In the genomic region with DNA sequence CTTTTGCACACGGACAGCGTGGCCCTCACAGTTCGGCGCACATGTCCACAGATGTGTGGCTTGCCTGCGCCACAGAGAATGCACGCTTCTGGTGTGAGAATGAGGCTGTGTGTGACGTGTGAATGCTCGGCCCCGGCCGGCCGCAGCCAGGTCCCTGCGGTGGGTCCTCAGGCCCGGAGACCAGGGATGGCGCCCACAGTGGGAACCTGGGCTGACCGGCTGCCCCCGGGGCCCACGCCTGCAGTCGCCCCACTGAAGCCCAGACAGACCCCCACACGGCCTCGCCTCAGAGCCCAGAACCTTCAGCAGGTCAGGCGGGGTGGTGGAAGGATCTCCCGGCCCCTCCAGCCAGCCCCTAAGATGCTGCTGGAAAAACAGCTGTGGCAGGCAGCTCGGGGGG, we compare ENCODE assay signal across 28 cellular contexts. TPM values are rescaled to one million over a fixed set of nuclear protein-coding genes. Genes with fewer than 3 reads are reported as not detected.
A peak's percentile ranks its signal among the peaks of the same experiment; 100 is the strongest.
DNase-seq lines count a peak whose midpoint lies in the region; ATAC-seq, FAIRE-seq and TF ChIP-seq lines count a peak whose summit lies in the region.
"Had no signal": no experiment of that assay in that cellular context is flagged by ENCODE, and none has a peak within 500 bp of the region (broad histone marks: within the 10 kb centered on the region; RNA-seq: fewer than 3 reads in every experiment).

No MANE protein-coding gene starts in this region.

- POLR2A ChIA-PET in H1 (lab: Charles Lee; ENCODE audit: partially characterized antibody), result interaction anchor here (1.0 kb wide), 1 partner anchor 11 kb away, joined by 3 read pairs; no protein-coding TSS in a partner anchor
- POLR2A ChIA-PET in activated CD4-positive, alpha-beta T cell treated with anti-CD3 and anti-CD28 coated beads, Interleukin-2, amount 10 ng/mL, durations not matched to agents 7 days and 5 days (lab: Charles Lee), result no interaction called here

- H2AK5ac ChIP-seq in H1 (ENCODE audit: low read depth, low read length), result no peak overlapping the region

- TF ChIP-seq POLR2A in right lobe of liver (IDR thresholded peaks at IDR 0.05) (no peak), H1 (IDR thresholded peaks at IDR 0.05; ENCODE audit: control extremely low read depth in 1 of 2, low read depth in 2 of 2, low read length in 2 of 2) (no peak)

- TF ChIP-seq CTCF in liver (IDR thresholded peaks at IDR 0.05; ENCODE audit: low read depth, low read length, missing input control) (no peak), right lobe of liver (IDR thresholded peaks at IDR 0.05) (no peak), H1 (IDR thresholded peaks at IDR 0.05; ENCODE audit: control extremely low read depth in 1 of 3, insufficient read depth in 1 of 3, low read depth in 1 of 3, low read length in 3 of 3) (no peak), nephron (IDR thresholded peaks at IDR 0.05; ENCODE audit: unreplicated experiment in 3 of 3) (no peak), smooth muscle cell (IDR thresholded peaks at IDR 0.05; ENCODE audit: borderline replicate concordance, insufficient read depth, poor library complexity, severe bottlenecking) (no peak)

- peaks cover 43% of the 10 kb centered on the region for H3K4me1 Mint-ChIP-seq in nephron
- no peaks in the 10 kb centered on the region for H3K4me1 Mint-ChIP-seq in activated CD4-positive, alpha-beta T cell treated with anti-CD3 and anti-CD28 coated beads, Interleukin-2, amount 10 ng/mL, durations not matched to agents 7 days and 5 days
- H3K4me1 Mint-ChIP-seq: CD14-positive monocyte; CD8-positive, alpha-beta memory T cell had no signal

- no peak for DNase-seq in right lobe of liver
- DNase-seq in H1 (ENCODE audit: low read depth in 1 of 2, low spot score in 2 of 2), result no peak
- DNase-seq in smooth muscle cell (lab: John Stamatoyannopoulos, UW; ENCODE audit: unreplicated experiment), result no peak
- DNase-seq in NCI-H748 (lab: John Stamatoyannopoulos, UW; ENCODE audit: unreplicated experiment), result no peak
- no peak for DNase-seq in activated CD4-positive, alpha-beta T cell treated with anti-CD3 and anti-CD28 coated beads, Interleukin-2, amount 10 ng/mL, durations not matched to agents 7 days and 5 days
- DNase-seq in NCI-H2171 treated with DMSO at 0.1 percent for 48 hours (lab: John Stamatoyannopoulos, UW), result no peak
- DNase-seq: 8988T; ACHN; AML-193; BE2C; Calu3; CD4-positive, alpha-beta T cell; CD8-positive, alpha-beta memory T cell; DMS53; DMS79 treated with DMSO at 0.1 percent for 48 hours; GF-D8; GOT3; H7; HCEC 1CT had no signal

- no peak overlapping the region for H3K9ac ChIP-seq in liver (ENCODE audit: low read depth in 1 of 2, low read length in 2 of 2)
- no peak overlapping the region for H3K9ac ChIP-seq in H1 (replicated peaks in 1 of 4; ENCODE audit: extremely low read depth in 1 of 4, low read depth in 3 of 4, low read length in 3 of 4)
- H3K9ac ChIP-seq in smooth muscle cell (ENCODE audit: low read depth), result no peak overlapping the region
- H3K9ac ChIP-seq: BLaER1 treated with 17β-estradiol and CSF1 and Interleukin-3, amounts not matched to agents 10 nM and 100 nM had no signal

- H4K5ac ChIP-seq in H1 (ENCODE audit: insufficient read length, low read depth, low read length), result no peak overlapping the region

- H2BK120ac ChIP-seq in H1 (replicated peaks; ENCODE audit: low read depth, low read length), result no peak overlapping the region

- H3K27me3 ChIP-seq in liver (ENCODE audit: control insufficient read depth in 4 of 4, insufficient read depth in 4 of 4, low read length in 3 of 4), result no peaks in the 10 kb centered on the region
- no peaks in the 10 kb centered on the region for H3K27me3 ChIP-seq in right lobe of liver
- H3K27me3 ChIP-seq in H1 (replicated peaks in 1 of 4; ENCODE audit: control insufficient read depth in 3 of 4, extremely low read depth in 1 of 4, insufficient read depth in 3 of 4, low read length in 3 of 4), result no peaks in the 10 kb centered on the region
- no peaks in the 10 kb centered on the region for H3K27me3 ChIP-seq in smooth muscle cell (ENCODE audit: low read depth)
- H3K27me3 ChIP-seq: BE2C had no signal

- H3K4me2 ChIP-seq in H1 (ENCODE audit: insufficient read depth in 1 of 2, low read depth in 2 of 2, low read length in 2 of 2) (no peak overlapping the region), smooth muscle cell (peak overlapping the region; percentile 68)
- H3K4me2 ChIP-seq: A549; BLaER1 treated with 17β-estradiol and CSF1 and Interleukin-3, amounts not matched to agents 10 nM and 100 nM had no signal

- no peak overlapping the region for H2BK15ac ChIP-seq in H1 (ENCODE audit: low read length)

- peak overlapping the region; percentile 47; the same call in 1 of the 2 replicates for H4K8ac ChIP-seq in H1 (ENCODE audit: extremely low read depth, insufficient read depth, low read length)

- H3K4me3 ChIP-seq in liver (ENCODE audit: low read depth in 1 of 3, low read length in 3 of 3) (no peak overlapping the region), right lobe of liver (no peak overlapping the region), H1 (ENCODE audit: extremely low read depth in 1 of 4, insufficient read depth in 2 of 4, low read depth in 3 of 4, low read length in 4 of 4) (no peak overlapping the region), smooth muscle cell (no peak overlapping the region)
- H3K4me3 ChIP-seq: A549; BLaER1 treated with 17β-estradiol and CSF1 and Interleukin-3, amounts not matched to agents 10 nM and 100 nM had no signal

- H3K23ac ChIP-seq in H1 (ENCODE audit: insufficient read length), result no peak overlapping the region

- no peaks in the 10 kb centered on the region for H3K79me2 ChIP-seq in H1 (ENCODE audit: control insufficient read depth in 1 of 2, insufficient read depth in 2 of 2, low read length in 2 of 2)
- no peaks in the 10 kb centered on the region for H3K79me2 ChIP-seq in smooth muscle cell (ENCODE audit: low read depth)

- no peak overlapping the region for H2BK20ac ChIP-seq in H1 (ENCODE audit: low read length)

- no peaks in the 10 kb centered on the region for H3K9me3 ChIP-seq in liver (ENCODE audit: control insufficient read depth in 4 of 4, low read length in 3 of 4)
- H3K9me3 ChIP-seq in right lobe of liver, result no peaks in the 10 kb centered on the region
- H3K9me3 ChIP-seq in H1 (ENCODE audit: insufficient read depth in 2 of 2, low read depth in 1 of 2, low read length in 1 of 2), result no peaks in the 10 kb centered on the region
- H3K9me3 ChIP-seq in smooth muscle cell (replicated peaks; ENCODE audit: low read depth), result no peaks in the 10 kb centered on the region
- H3K9me3 ChIP-seq: A549; BE2C; BLaER1 treated with 17β-estradiol and CSF1 and Interleukin-3, amounts not matched to agents 10 nM and 100 nM had no signal

- H2AFZ ChIP-seq in H1 (ENCODE audit: low read length) (no peak overlapping the region), smooth muscle cell (ENCODE audit: low read depth) (no peak overlapping the region)

- H3K18ac ChIP-seq in H1 (ENCODE audit: extremely low read depth, low read length), result no peak overlapping the region

- H3K27ac ChIP-seq in liver (ENCODE audit: low read depth in 1 of 2, low read length in 2 of 2) (peak overlapping the region; percentile 46 to 57), right lobe of liver (peak overlapping the region in 1 of 3 donors; percentile 21), H1 (ENCODE audit: low read depth, low read length) (no peak overlapping the region), smooth muscle cell (ENCODE audit: low read depth) (no peak overlapping the region)
- H3K27ac ChIP-seq: A549; BLaER1 treated with 17β-estradiol and CSF1 and Interleukin-3, amounts not matched to agents 10 nM and 100 nM had no signal

- H3K36me3 ChIP-seq in liver (ENCODE audit: control insufficient read depth in 4 of 4, insufficient read depth in 3 of 4, low read depth in 1 of 4, low read length in 3 of 4) (no peaks in the 10 kb centered on the region), right lobe of liver (no peaks in the 10 kb centered on the region), H1 (ENCODE audit: control insufficient read depth in 2 of 4, insufficient read depth in 4 of 4, low read length in 3 of 4) (no peaks in the 10 kb centered on the region), smooth muscle cell (ENCODE audit: low read depth) (no peaks in the 10 kb centered on the region)
- H3K36me3 ChIP-seq: BE2C; BLaER1 treated with 17β-estradiol and CSF1 and Interleukin-3, amounts not matched to agents 10 nM and 100 nM had no signal

- no peak for FAIRE-seq in H1 (lab: Jason Lieb, UNC)
- FAIRE-seq: A549, GM12891, GM18507 had no signal

- no peaks in the 10 kb centered on the region for H3K36me3 Mint-ChIP-seq in nephron (ENCODE audit: low read depth)
- no peaks in the 10 kb centered on the region for H3K36me3 Mint-ChIP-seq in activated CD4-positive, alpha-beta T cell treated with anti-CD3 and anti-CD28 coated beads, Interleukin-2, amount 10 ng/mL, durations not matched to agents 7 days and 5 days (ENCODE audit: low read depth)
- H3K36me3 Mint-ChIP-seq: CD14-positive monocyte; CD8-positive, alpha-beta memory T cell had no signal

- TF ChIP-seq RAD21 in liver (IDR thresholded peaks at IDR 0.05), result no peak
- TF ChIP-seq RAD21 in H1 (IDR thresholded peaks at IDR 0.05 in 1 of 2, conservative IDR thresholded peaks at IDR 0.05 in 1 of 2; ENCODE audit: low read depth in 2 of 2, low read length in 2 of 2), result no peak

- H3K23me2 ChIP-seq in H1 (ENCODE audit: low read depth, low read length), result no peaks in the 10 kb centered on the region

- H4K20me1 ChIP-seq in H1 (replicated peaks in 1 of 2; ENCODE audit: control insufficient read depth in 1 of 2, insufficient read depth in 2 of 2, low read length in 2 of 2), result no peaks in the 10 kb centered on the region
- H4K20me1 ChIP-seq in smooth muscle cell (ENCODE audit: low read depth), result no peaks in the 10 kb centered on the region
- H4K20me1 ChIP-seq: BLaER1 treated with 17β-estradiol and CSF1 and Interleukin-3, amounts not matched to agents 10 nM and 100 nM had no signal

- peak overlapping the region; percentile 65 to 87 (median 82) for H3K27ac Mint-ChIP-seq in nephron
- no peak overlapping the region for H3K27ac Mint-ChIP-seq in activated CD4-positive, alpha-beta T cell treated with anti-CD3 and anti-CD28 coated beads, Interleukin-2, amount 10 ng/mL, durations not matched to agents 7 days and 5 days
- H3K27ac Mint-ChIP-seq: CD14-positive monocyte; CD4-positive, alpha-beta T cell; CD8-positive, alpha-beta memory T cell had no signal

- intact Hi-C loops in right lobe of liver (cut with DNase I), result no loop called here

- no peak overlapping the region for H3K56ac ChIP-seq in H1 (replicated peaks; ENCODE audit: insufficient read length, low read depth, low read length)

- no peaks in the 10 kb centered on the region for H3K9me3 Mint-ChIP-seq in nephron
- no peaks in the 10 kb centered on the region for H3K9me3 Mint-ChIP-seq in activated CD4-positive, alpha-beta T cell treated with anti-CD3 and anti-CD28 coated beads, Interleukin-2, amount 10 ng/mL, durations not matched to agents 7 days and 5 days
- H3K9me3 Mint-ChIP-seq: CD14-positive monocyte; CD4-positive, alpha-beta T cell; CD8-positive, alpha-beta memory T cell had no signal

- TF ChIP-seq EP300 in H1 (IDR thresholded peaks at IDR 0.05; ENCODE audit: borderline replicate concordance in 1 of 2, low read depth in 2 of 2, low read length in 2 of 2), result no peak

- peaks cover 25% of the 10 kb centered on the region for H3K27me3 Mint-ChIP-seq in nephron (ENCODE audit: low read depth)
- no peaks in the 10 kb centered on the region for H3K27me3 Mint-ChIP-seq in activated CD4-positive, alpha-beta T cell treated with anti-CD3 and anti-CD28 coated beads, Interleukin-2, amount 10 ng/mL, durations not matched to agents 7 days and 5 days

- CTCF ChIA-PET in H1 (lab: Charles Lee; ENCODE audit: partially characterized antibody), result interaction anchor here (1.1 to 1.4 kb wide), 2 partner anchors 10 to 16 kb away, joined by 3 to 18 read pairs; no protein-coding TSS in a partner anchor
- CTCF ChIA-PET in activated CD4-positive, alpha-beta T cell treated with anti-CD3 and anti-CD28 coated beads, Interleukin-2, amount 10 ng/mL, durations not matched to agents 7 days and 5 days (lab: Charles Lee), result interaction anchor here (1.2 kb wide), 1 partner anchor 437 kb away, joined by 3 read pairs; no protein-coding TSS in a partner anchor

- no peaks in the 10 kb centered on the region for H3F3A ChIP-seq in smooth muscle cell (ENCODE audit: low read depth)

- H3K4me1 ChIP-seq in liver (ENCODE audit: control insufficient read depth in 4 of 4, insufficient read depth in 4 of 4, low read length in 3 of 4) (peaks cover 9 to 37% (median 35%) of the 10 kb centered on the region in 4 donors), right lobe of liver (peaks cover 0 to 25% (median 6%) of the 10 kb centered on the region in 4 donors), H1 (replicated peaks in 1 of 4; ENCODE audit: control insufficient read depth in 3 of 4, insufficient read depth in 4 of 4, low read length in 3 of 4) (no peaks in the 10 kb centered on the region; a peak in 1 of 7 replicates), smooth muscle cell (ENCODE audit: low read depth) (peaks cover 14% of the 10 kb centered on the region)

- H2BK12ac ChIP-seq in H1 (ENCODE audit: low read depth, low read length), result no peak overlapping the region

- WGBS in liver, result 88% methylated on average over 23 of the region's 23 CpGs
- 70% methylated on average over 2 of the region's 23 CpGs for WGBS in right lobe of liver (ENCODE audit: insufficient coverage, low coverage, low lambda C conversion rate, missing lambda C conversion rate)
- 89% methylated on average over 21 of the region's 23 CpGs; no CpG with 5 or more reads in 1 of the 2 experiments for WGBS in H1 (ENCODE audit: extremely low coverage in 1 of 2, insufficient coverage in 1 of 2, insufficient read length in 1 of 2, insufficient replicate concordance in 2 of 2, low coverage in 1 of 2, low lambda C conversion rate in 2 of 2, missing lambda C conversion rate in 1 of 2), 2 experiments
- WGBS in smooth muscle cell (ENCODE audit: low lambda C conversion rate), result 94% methylated on average over 23 of the region's 23 CpGs

- no peak overlapping the region for H2BK5ac ChIP-seq in H1 (ENCODE audit: low read depth, low read length)

- H3K4ac ChIP-seq in H1 (replicated peaks; ENCODE audit: insufficient read length, low read depth, low read length), result no peak overlapping the region

- no peak overlapping the region for H4K91ac ChIP-seq in H1 (replicated peaks; ENCODE audit: insufficient read length, low read length)

- no peaks in the 10 kb centered on the region for H3K79me1 ChIP-seq in H1 (ENCODE audit: low read depth, low read length)

- H3K4me3 Mint-ChIP-seq in nephron, result no peak overlapping the region
- no peak overlapping the region for H3K4me3 Mint-ChIP-seq in activated CD4-positive, alpha-beta T cell treated with anti-CD3 and anti-CD28 coated beads, Interleukin-2, amount 10 ng/mL, durations not matched to agents 7 days and 5 days
- H3K4me3 Mint-ChIP-seq: CD14-positive monocyte; CD4-positive, alpha-beta T cell; CD8-positive, alpha-beta memory T cell had no signal

- no peak overlapping the region for H3K14ac ChIP-seq in H1 (ENCODE audit: insufficient read length)

- no peak for ATAC-seq in right lobe of liver
- ATAC-seq: A549 had no signal

RNA-seq across cellular contexts. Expression of gene C14orf180, which starts 4.6 kb away (rescaled TPM):
- 1 to 10 TPM in 1 of 2 donors, under 1 TPM in 1; 0.09 to 2.8 TPM for total RNA-seq in liver
- polyA plus RNA-seq in liver, result 1 to 10 TPM; 3.0 to 4.0 TPM
- 1 to 10 TPM in 4 of 6 experiments, under 1 TPM in 2; 0.35 to 4.0 (median 1.9) TPM for total RNA-seq in right lobe of liver
- not detected in 2 replicates for total RNA-seq in H1 (2021; fragmentation: NEBNext Ultra II Directional; extraction: Animal tissue kit (Norgen Biotek cat#: 25700))
- polyA plus RNA-seq in H1 (2011; rRNA removed), result not detected in 2 replicates
- not detected for polyA plus RNA-seq in H1 (2011; cell fraction: cytosol; rRNA removed)
- not detected for polyA plus RNA-seq in H1 (2011; cell fraction: nucleus; rRNA removed)
- not detected in 4 replicates for polyA plus RNA-seq in H1 (2012, experiment 1 of 2)
- not detected for polyA plus RNA-seq in H1 (2012, experiment 2 of 2)
- polyA plus RNA-seq in H1 (2013, experiment 1 of 2), result not detected
- polyA plus RNA-seq in H1 (2013, experiment 2 of 2), result not detected
- not detected in 2 replicates for polyA minus RNA-seq in H1 (2011; rRNA and poly(A)+ RNA removed)
- polyA minus RNA-seq in H1 (2011; cell fraction: cytosol; rRNA and poly(A)+ RNA removed), result not detected
- not detected for polyA minus RNA-seq in H1 (2011; cell fraction: nucleus; rRNA and poly(A)+ RNA removed)
- total RNA-seq in smooth muscle cell, result 0.54 and 0.63 TPM in 2 replicates
- polyA plus RNA-seq in smooth muscle cell, result 0.35 and 1.2 TPM in 2 replicates
- total RNA-seq in activated CD4-positive, alpha-beta T cell treated with anti-CD3 and anti-CD28 coated beads, Interleukin-2, amount 10 ng/mL, durations not matched to agents 7 days and 5 days, result not detected
- total RNA-seq: Calu3; CD4-positive, alpha-beta T cell; CD8-positive, alpha-beta memory T cell; Daoy; G401; H7 had no signal
- polyA plus RNA-seq: A549; CD14-positive monocyte; CD8-positive, alpha-beta memory T cell had no signal

RNA-seq across cellular contexts. Expression of gene TMEM179, which starts 29.6 kb away (rescaled TPM):
- total RNA-seq in liver, result under 1 TPM in 1 of 2 donors, not detected in 1; 0.37 TPM
- under 1 TPM in 1 of 2 donors, not detected in 1; 0.12 TPM for polyA plus RNA-seq in liver
- total RNA-seq in right lobe of liver, result under 1 TPM in 2 of 6 experiments, not detected in 4; 0.17 to 0.18 TPM
- total RNA-seq in H1 (2021; fragmentation: NEBNext Ultra II Directional; extraction: Animal tissue kit (Norgen Biotek cat#: 25700)), result 2.9 TPM in 2 replicates
- 4.0 and 4.6 TPM in 2 replicates for polyA plus RNA-seq in H1 (2011; rRNA removed)
- polyA plus RNA-seq in H1 (2011; cell fraction: cytosol; rRNA removed), result 3.7 TPM
- 4.6 TPM for polyA plus RNA-seq in H1 (2011; cell fraction: nucleus; rRNA removed)
- 1.7 to 6.0 TPM (median 4.1 TPM) in 4 replicates for polyA plus RNA-seq in H1 (2012, experiment 1 of 2)
- 1.8 TPM for polyA plus RNA-seq in H1 (2012, experiment 2 of 2)
- polyA plus RNA-seq in H1 (2013, experiment 1 of 2), result 1.8 TPM
- polyA plus RNA-seq in H1 (2013, experiment 2 of 2), result 1.9 TPM
- 1.1 and 3.6 TPM in 2 replicates for polyA minus RNA-seq in H1 (2011; rRNA and poly(A)+ RNA removed)
- 2.4 TPM for polyA minus RNA-seq in H1 (2011; cell fraction: cytosol; rRNA and poly(A)+ RNA removed)
- 3.4 TPM for polyA minus RNA-seq in H1 (2011; cell fraction: nucleus; rRNA and poly(A)+ RNA removed)
- 1.8 and 4.8 TPM in 2 replicates for total RNA-seq in smooth muscle cell
- 0.87 and 1.9 TPM in 2 replicates for polyA plus RNA-seq in smooth muscle cell
- total RNA-seq in activated CD4-positive, alpha-beta T cell treated with anti-CD3 and anti-CD28 coated beads, Interleukin-2, amount 10 ng/mL, durations not matched to agents 7 days and 5 days, result not detected
- total RNA-seq: Calu3; CD4-positive, alpha-beta T cell; G401 had no signal
- polyA plus RNA-seq: CD14-positive monocyte; CD8-positive, alpha-beta memory T cell had no signal

Comparison
In these comparisons a context has a peak if more than half of its experiments do, and no peak if none do; other contexts are left out.
1. H3K27ac ChIP-seq: peak in liver (2 of 2); none in H1 (single experiment) and smooth muscle cell (single experiment).